Comparison of ENCODE assay signal across 11 cellular contexts in genomic region chr15:64134322-64134829, GRCh38. TPM values are rescaled to one million over a fixed set of nuclear protein-coding genes. Genes with fewer than 3 reads are reported as not detected.
DNase-seq lines count a peak whose midpoint lies in the region; ATAC-seq and TF ChIP-seq lines count a peak whose summit lies in the region.
"Had no signal": no experiment of that assay in that cellular context is flagged by ENCODE, and none has a peak within 500 bp of the region (broad histone marks: within the 10 kb centered on the region; RNA-seq: fewer than 3 reads in every experiment).

No MANE protein-coding gene starts in this region.

- H3K36me3 ChIP-seq in body of pancreas (replicated peaks in 1 of 2; ENCODE audit: insufficient read depth in 1 of 2, low read depth in 2 of 2) (peaks cover 16 to 57% of the 10 kb centered on the region in 2 donors), spleen (peaks cover 16 to 96% (median 96%) of the 10 kb centered on the region in 6 donors)

- no peak overlapping the region for H3K4me3 ChIP-seq in body of pancreas
- no peak overlapping the region for H3K4me3 ChIP-seq in right cardiac atrium (ENCODE audit: low read length)
- H3K4me3 ChIP-seq in spleen, result no peak overlapping the region
- H3K4me3 ChIP-seq: GM23248, Peyer's patch had no signal

- ATAC-seq in body of pancreas (no peak), right cardiac atrium (peak; percentile 16 to 22), HG03432 (IDR thresholded peaks at IDR 0.05; ENCODE audit: unreplicated experiment) (no peak), HG03521 (IDR thresholded peaks at IDR 0.05; ENCODE audit: unreplicated experiment) (no peak)

- H3K27me3 ChIP-seq in body of pancreas (no peaks in the 10 kb centered on the region), right cardiac atrium (ENCODE audit: control insufficient read depth, insufficient read depth) (no peaks in the 10 kb centered on the region), spleen (replicated peaks in 1 of 7) (no peaks in the 10 kb centered on the region)
- H3K27me3 ChIP-seq: Peyer's patch had no signal

- no peak overlapping the region for H3K27ac ChIP-seq in body of pancreas
- peak overlapping the region; percentile 54 for H3K27ac ChIP-seq in right cardiac atrium (ENCODE audit: low read length)
- peak overlapping the region in 1 of 8 donors; percentile 36 for H3K27ac ChIP-seq in spleen
- H3K27ac ChIP-seq: GM23248, KMS-11, Peyer's patch had no signal

- H3K9me3 ChIP-seq in body of pancreas, result no peaks in the 10 kb centered on the region
- H3K9me3 ChIP-seq in right cardiac atrium (ENCODE audit: control insufficient read depth, low read length), result no peaks in the 10 kb centered on the region
- H3K9me3 ChIP-seq in spleen, result no peaks in the 10 kb centered on the region
- H3K9me3 ChIP-seq: Peyer's patch had no signal

- DNase-seq in NCI-H2029 (lab: John Stamatoyannopoulos, UW), result peak; percentile 62
- DNase-seq in body of pancreas, result peak; percentile 42 to 74 (median 60)
- peak; percentile 41 to 80 (median 78) for DNase-seq in right cardiac atrium
- DNase-seq in spleen, result peak; percentile 73
- DNase-seq in NCI-H2171 (lab: John Stamatoyannopoulos, UW), result no peak
- DNase-seq in NOMO-1 treated with dmso at 0.1 percent for 144 hours (lab: John Stamatoyannopoulos, UW; ENCODE audit: unreplicated experiment), result no peak
- DNase-seq: Peyer's patch had no signal

- TF ChIP-seq POLR2A in body of pancreas (IDR thresholded peaks at IDR 0.05) (no peak), spleen (IDR thresholded peaks at IDR 0.05) (no peak)

- TF ChIP-seq CTCF in body of pancreas (IDR thresholded peaks at IDR 0.05) (no peak), spleen (IDR thresholded peaks at IDR 0.05 in 8 of 11, conservative IDR thresholded peaks at IDR 0.05 in 3 of 11) (no peak)

- H3K4me1 ChIP-seq in body of pancreas (no peaks in the 10 kb centered on the region), right cardiac atrium (ENCODE audit: control insufficient read depth, insufficient read depth, low read length) (peaks cover 8% of the 10 kb centered on the region), spleen (peaks cover 0 to 30% (median 3%) of the 10 kb centered on the region in 6 donors)
- H3K4me1 ChIP-seq: Peyer's patch had no signal

- WGBS in body of pancreas, 2 donors, result 40 to 62% methylated on average over 1 to 9 of the region's 9 CpGs
- 56% methylated on average over 9 of the region's 9 CpGs for WGBS in right cardiac atrium
- WGBS in spleen, 5 donors, result 52 to 79% (median 64%) methylated on average over 4 to 9 of the region's 9 CpGs; no CpG with 5 or more reads in 1 of the 5 donors

- intact Hi-C loops in body of pancreas (cut with DNase I), result no loop called here
- intact Hi-C loops in right cardiac atrium (cut with DNase I), result no loop called here
- intact Hi-C loops in spleen (cut with DNase I; ENCODE audit: low total_unique reads), result no loop called here

RNA-seq across cellular contexts. Expression of gene SNX22, which starts 17.2 kb away (rescaled TPM):
- total RNA-seq in body of pancreas (under 1 TPM; under 0.01 to 0.78 TPM), right cardiac atrium (100 to 1,000 TPM in 1 of 4 donors, 10 to 100 TPM in 3; 56.2 to 114 (median 62.6) TPM), spleen (10 to 100 TPM in 6 of 7 donors, 1 to 10 TPM in 1; 8.9 to 18.6 (median 13.6) TPM)
- polyA plus RNA-seq in right cardiac atrium (74.0 TPM), spleen (10 to 100 TPM; 13.9 to 17.6 (median 17.1) TPM)
- total RNA-seq: GM23248 had no signal

RNA-seq across cellular contexts. Expression of gene PPIB, which starts 28.4 kb away (rescaled TPM):
- total RNA-seq in body of pancreas (1,000 to 10,000 TPM in 1 of 2 donors, 100 to 1,000 TPM in 1; 159 to 1,343 TPM), right cardiac atrium (100 to 1,000 TPM; 131 to 263 (median 186) TPM), spleen (100 to 1,000 TPM; 250 to 448 (median 305) TPM)
- polyA plus RNA-seq in right cardiac atrium (209 TPM), spleen (100 to 1,000 TPM; 281 to 402 (median 287) TPM)

RNA-seq across cellular contexts. Expression of gene SNX1, which starts 38.6 kb away (rescaled TPM):
- total RNA-seq in body of pancreas (10 to 100 TPM; 26.7 to 27.4 TPM), right cardiac atrium (100 to 1,000 TPM in 3 of 4 donors, 10 to 100 TPM in 1; 99.2 to 149 (median 105) TPM), spleen (100 to 1,000 TPM in 6 of 7 donors, 10 to 100 TPM in 1; 99.9 to 161 (median 134) TPM)
- polyA plus RNA-seq in right cardiac atrium (54.1 TPM), spleen (10 to 100 TPM; 45.5 to 73.7 (median 58.0) TPM)

RNA-seq across cellular contexts. Expression of gene CIAO2A, which starts 40.7 kb away (rescaled TPM):
- 10 to 100 TPM; 48.1 to 57.1 TPM for total RNA-seq in body of pancreas
- 10 to 100 TPM; 43.9 to 66.2 (median 53.6) TPM for total RNA-seq in right cardiac atrium
- polyA plus RNA-seq in right cardiac atrium, result 82.7 TPM
- 100 to 1,000 TPM in 1 of 7 donors, 10 to 100 TPM in 6; 42.2 to 112 (median 53.4) TPM for total RNA-seq in spleen
- polyA plus RNA-seq in spleen, result 100 to 1,000 TPM; 109 to 129 (median 122) TPM

Comparison
In these comparisons a context has a peak if more than half of its experiments do, and no peak if none do; other contexts are left out.
1. DNase-seq: peak in NCI-H2029 (single experiment), body of pancreas (4 of 4), right cardiac atrium (3 of 3) and spleen (single experiment); none in NCI-H2171 (single experiment) and NOMO-1 treated with dmso at 0.1 percent for 144 hours (single experiment).
2. ATAC-seq: peak in right cardiac atrium (2 of 2); none in body of pancreas (single experiment), HG03432 (single experiment) and HG03521 (single experiment).
3. RNA of gene SNX22, which starts 17.2 kb away (total RNA-seq): 56.2 to 114 TPM in right cardiac atrium and 8.9 to 18.6 TPM in spleen; under 0.01 to 0.78 TPM in body of pancreas; every median in the first group is over 4 times any median in the second.